ENCODE assay signal across 30 cellular contexts in the genomic region with DNA sequence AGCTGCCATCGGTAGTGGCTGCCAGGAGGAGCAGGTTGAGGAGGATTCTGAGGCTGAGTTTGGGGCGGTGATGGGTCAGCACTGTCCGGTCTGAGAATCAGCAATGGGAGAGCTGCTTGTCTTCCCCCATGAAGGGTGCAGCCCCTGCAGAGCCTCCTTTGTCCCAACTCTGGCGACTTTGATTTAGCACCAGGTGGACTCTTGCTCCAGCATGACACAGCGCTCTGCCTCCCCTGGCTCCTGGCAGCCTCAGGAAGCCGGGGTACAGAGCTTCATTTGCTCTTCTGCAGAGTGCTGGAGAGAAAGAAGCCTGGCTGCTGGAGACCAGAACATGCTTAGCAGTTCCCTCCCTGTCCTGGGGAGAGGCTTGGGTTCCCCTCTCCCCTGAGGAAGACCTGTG. TPM values are rescaled to one million over a fixed set of nuclear protein-coding genes. Genes with fewer than 3 reads are reported as not detected.
DNase-seq lines count a peak whose midpoint lies in the region; ATAC-seq, FAIRE-seq and TF ChIP-seq lines count a peak whose summit lies in the region.
"Had no signal": no experiment of that assay in that cellular context is flagged by ENCODE, and none has a peak within 500 bp of the region (broad histone marks: within the 10 kb centered on the region; RNA-seq: fewer than 3 reads in every experiment).

No MANE protein-coding gene starts in this region.

- H3K79me2 ChIP-seq in KMS-11 (ENCODE audit: insufficient read depth, low read depth) (peaks cover 9% of the 10 kb centered on the region; the same call in 1 of the 2 replicates), GM12878 (ENCODE audit: control insufficient read depth, insufficient read depth, low read length) (peaks cover 11% of the 10 kb centered on the region)

- H3K9me3 Mint-ChIP-seq in CD4-positive, alpha-beta memory T cell: no peaks in the 10 kb centered on the region
- no peaks in the 10 kb centered on the region for H3K9me3 Mint-ChIP-seq in nephron progenitor cell
- no peaks in the 10 kb centered on the region for H3K9me3 Mint-ChIP-seq in stimulated activated naive CD8-positive, alpha-beta T cell treated with anti-CD3 and anti-CD28 coated beads, Interleukin-15, amount 100 ng/mL, for 72 hours
- H3K9me3 Mint-ChIP-seq in activated CD4-positive, alpha-beta T cell treated with anti-CD3 and anti-CD28 coated beads, Interleukin-2, amount 10 ng/mL, durations not matched to agents 24 days and 14 days: no peaks in the 10 kb centered on the region
- H3K9me3 Mint-ChIP-seq: endodermal cell; immature natural killer cell; neural progenitor cell; T-helper 2 cell treated with Interferon-gamma antibody and Interleukin-4, amounts not matched to agents 5 μg/mL and 100 μg/mL, for 36 hours had no signal

- FAIRE-seq in GM12878 (lab: Jason Lieb, UNC): no peak
- FAIRE-seq: frontal cortex, H1 had no signal

- in situ Hi-C loops in GM12878 (cut with MboI): no loop called here

- CTCF ChIA-PET in CD4-positive, alpha-beta memory T cell (lab: Charles Lee; ENCODE audit: partially characterized antibody): interaction anchor here (1.4 to 10.7 kb wide), 3 partner anchors 17 to 37 kb away, joined by 4 to 184 read pairs (median 4); partner anchors contain the start of gene ZDHHC18
- CTCF ChIA-PET in GM12878 (lab: Yijun Ruan, JAX): interaction anchor here (1.3 to 3.1 kb wide), 8 partner anchors 8 to 238 kb away, joined by 4 to 28 read pairs (median 16); partner anchors contain the start of gene ZDHHC18

- peaks cover 29% of the 10 kb centered on the region for H3K4me1 ChIP-seq in CD4-positive, alpha-beta memory T cell (ENCODE audit: insufficient read depth, low read length)
- peaks cover 63% of the 10 kb centered on the region for H3K4me1 ChIP-seq in KMS-11 (ENCODE audit: low read depth, poor library complexity, severe bottlenecking)
- H3K4me1 ChIP-seq in GM12878 (ENCODE audit: control insufficient read depth, insufficient read depth, low read length): peaks cover 27% of the 10 kb centered on the region
- H3K4me1 ChIP-seq: breast epithelium, colonic mucosa, neural progenitor cell had no signal

- peak overlapping the region; percentile 88 to 97 (median 94) for H3K27ac Mint-ChIP-seq in CD4-positive, alpha-beta memory T cell
- peak overlapping the region; percentile 79 for H3K27ac Mint-ChIP-seq in nephron progenitor cell
- H3K27ac Mint-ChIP-seq in stimulated activated naive CD8-positive, alpha-beta T cell treated with anti-CD3 and anti-CD28 coated beads, Interleukin-15, amount 100 ng/mL, for 72 hours: no peak overlapping the region
- no peak overlapping the region for H3K27ac Mint-ChIP-seq in activated CD4-positive, alpha-beta T cell treated with anti-CD3 and anti-CD28 coated beads, Interleukin-2, amount 10 ng/mL, durations not matched to agents 24 days and 14 days
- H3K27ac Mint-ChIP-seq: endodermal cell; T-helper 2 cell treated with Interferon-gamma antibody and Interleukin-4, amounts not matched to agents 5 μg/mL and 100 μg/mL, for 36 hours had no signal

- no peak for TF ChIP-seq RAD21 in GM12878 (IDR thresholded peaks at IDR 0.05; ENCODE audit: insufficient read depth, low read depth, low read length)

- no peak overlapping the region for H3K4me3 Mint-ChIP-seq in CD4-positive, alpha-beta memory T cell
- no peak overlapping the region for H3K4me3 Mint-ChIP-seq in nephron progenitor cell
- H3K4me3 Mint-ChIP-seq in stimulated activated naive CD8-positive, alpha-beta T cell treated with anti-CD3 and anti-CD28 coated beads, Interleukin-15, amount 100 ng/mL, for 72 hours: no peak overlapping the region
- no peak overlapping the region for H3K4me3 Mint-ChIP-seq in activated CD4-positive, alpha-beta T cell treated with anti-CD3 and anti-CD28 coated beads, Interleukin-2, amount 10 ng/mL, durations not matched to agents 24 days and 14 days
- H3K4me3 Mint-ChIP-seq: endodermal cell; T-helper 2 cell treated with Interferon-gamma antibody and Interleukin-4, amounts not matched to agents 5 μg/mL and 100 μg/mL, for 36 hours had no signal

- POLR2A ChIA-PET in CD4-positive, alpha-beta memory T cell (lab: Charles Lee; ENCODE audit: partially characterized antibody): no interaction called here
- POLR2A ChIA-PET in GM12878 (lab: Charles Lee): interaction anchor here (0.8 to 2.8 kb wide), 3 partner anchors 11 to 27 kb away, joined by 8 to 22 read pairs (median 16); no protein-coding TSS in a partner anchor

- peaks cover 33 to 63% of the 10 kb centered on the region in 2 donors for H3K36me3 Mint-ChIP-seq in CD4-positive, alpha-beta memory T cell
- H3K36me3 Mint-ChIP-seq in nephron progenitor cell (ENCODE audit: low read depth): peaks cover 58% of the 10 kb centered on the region
- H3K36me3 Mint-ChIP-seq in activated CD4-positive, alpha-beta T cell treated with anti-CD3 and anti-CD28 coated beads, Interleukin-2, amount 10 ng/mL, durations not matched to agents 24 days and 14 days (ENCODE audit: low read depth): peaks cover 65% of the 10 kb centered on the region

- no peaks in the 10 kb centered on the region for H3K27me3 ChIP-seq in CD4-positive, alpha-beta memory T cell (ENCODE audit: insufficient read depth, low read length)
- H3K27me3 ChIP-seq in KMS-11 (ENCODE audit: insufficient read depth, low read depth) (no peaks in the 10 kb centered on the region), GM12878 (replicated peaks in 1 of 2; ENCODE audit: control insufficient read depth in 2 of 2, insufficient read depth in 2 of 2, low read length in 1 of 2) (no peaks in the 10 kb centered on the region)
- H3K27me3 ChIP-seq: breast epithelium, colonic mucosa, esophagus squamous epithelium, neural progenitor cell had no signal

- intact Hi-C loops in CD4-positive, alpha-beta memory T cell (cut with micrococcal nuclease): no loop called here
- intact Hi-C loops in GM12878 (cut with micrococcal nuclease; ENCODE audit: unreplicated experiment): loop anchor here (1.0 kb wide), 1 partner anchor 26 kb away; no protein-coding TSS in a partner anchor
- intact Hi-C loops in activated CD4-positive, alpha-beta T cell treated with anti-CD3 and anti-CD28 coated beads, Interleukin-2, amount 10 ng/mL, durations not matched to agents 24 days and 14 days (cut with micrococcal nuclease): no loop called here

- H3K9ac ChIP-seq in KMS-11 (peak overlapping the region; percentile 39; the same call in 1 of the 2 replicates), GM12878 (ENCODE audit: control insufficient read depth, insufficient read depth, low read length) (peak overlapping the region; percentile 69)
- H3K9ac ChIP-seq: neural progenitor cell had no signal

- RAD21 ChIA-PET in GM12878 (lab: Charles Lee; ENCODE audit: unreplicated experiment): interaction anchor here (1.8 to 3.1 kb wide), 4 partner anchors 10 to 52 kb away, joined by 4 to 28 read pairs (median 10); partner anchors contain the start of gene PIGV

- H2AFZ ChIP-seq in KMS-11 (ENCODE audit: low read depth): no peak overlapping the region
- H2AFZ ChIP-seq in GM12878 (ENCODE audit: control insufficient read depth, low read depth, low read length): no peak overlapping the region
- H2AFZ ChIP-seq: neural progenitor cell had no signal

- no peaks in the 10 kb centered on the region for H3K9me3 ChIP-seq in CD4-positive, alpha-beta memory T cell (ENCODE audit: control insufficient read depth in 1 of 2, low read length in 2 of 2)
- H3K9me3 ChIP-seq in GM12878 (replicated peaks; ENCODE audit: control insufficient read depth, insufficient read depth, low read length): no peaks in the 10 kb centered on the region
- H3K9me3 ChIP-seq: breast epithelium, colonic mucosa, esophagus squamous epithelium had no signal

- no peak for TF ChIP-seq POLR2A in GM12878 (IDR thresholded peaks at IDR 0.05; ENCODE audit: low read depth, low read length)

- H3K27me3 Mint-ChIP-seq in CD4-positive, alpha-beta memory T cell: no peaks in the 10 kb centered on the region
- H3K27me3 Mint-ChIP-seq in nephron progenitor cell (ENCODE audit: low read depth, poor library complexity): peaks cover 6% of the 10 kb centered on the region
- H3K27me3 Mint-ChIP-seq in stimulated activated naive CD8-positive, alpha-beta T cell treated with anti-CD3 and anti-CD28 coated beads, Interleukin-15, amount 100 ng/mL, for 72 hours: no peaks in the 10 kb centered on the region
- H3K27me3 Mint-ChIP-seq in activated CD4-positive, alpha-beta T cell treated with anti-CD3 and anti-CD28 coated beads, Interleukin-2, amount 10 ng/mL, durations not matched to agents 24 days and 14 days: no peaks in the 10 kb centered on the region

- peak overlapping the region; percentile 84 for H3K4me2 ChIP-seq in KMS-11
- H3K4me2 ChIP-seq in GM12878 (ENCODE audit: control insufficient read depth, insufficient read depth): peak overlapping the region; percentile 72
- H3K4me2 ChIP-seq: neural progenitor cell had no signal

- peak overlapping the region; percentile 90 for H3K27ac ChIP-seq in CD4-positive, alpha-beta memory T cell (ENCODE audit: low read depth, low read length)
- H3K27ac ChIP-seq in KMS-11 (peak overlapping the region; percentile 91), GM12878 (ENCODE audit: control insufficient read depth, insufficient read depth) (peak overlapping the region; percentile 96)
- H3K27ac ChIP-seq: colonic mucosa, HL-60, neural progenitor cell, VCaP had no signal

- DNase-seq in CD4-positive, alpha-beta memory T cell: no peak
- DNase-seq in GM12878 (ENCODE audit: low read depth, low spot score) (no peak), nephron progenitor cell (no peak), GOT3 (lab: John Stamatoyannopoulos, UW) (no peak)
- no peak for DNase-seq in stimulated activated naive CD8-positive, alpha-beta T cell treated with anti-CD3 and anti-CD28 coated beads, Interleukin-15, amount 100 ng/mL, for 72 hours
- no peak for DNase-seq in activated CD4-positive, alpha-beta T cell treated with anti-CD3 and anti-CD28 coated beads, Interleukin-2, amount 10 ng/mL, durations not matched to agents 24 days and 14 days
- DNase-seq: activated CD4-positive, alpha-beta T cell treated with anti-CD3 and anti-CD28 coated beads, Interleukin-2, amount 50 U/mL, for 1 hour; activated naive CD4-positive, alpha-beta T cell treated with Interleukin-2 at 50 U/mL for 16 hours; activated T-cell treated with anti-CD3 and anti-CD28 coated beads, Interleukin-2, amount 50 U/mL, for 1 hour; amniotic stem cell; colonic mucosa; DMS79 treated with DMSO at 0.1 percent for 48 hours; endodermal cell; esophagus squamous epithelium; hippocampal formation; immature natural killer cell; NCI-H1105 treated with DMSO at 0.1 percent for 48 hours; NCI-H2029; NCI-H2227 treated with DMSO at 0.1 percent for 48 hours; stimulated activated CD4-positive, alpha-beta T cell treated with anti-CD3 and anti-CD28 coated beads, Interleukin-15, amount 100 ng/mL, for 24 hours had no signal

- H4K20me1 ChIP-seq in KMS-11 (ENCODE audit: insufficient read depth) (no peaks in the 10 kb centered on the region), GM12878 (ENCODE audit: control insufficient read depth, insufficient read depth) (no peaks in the 10 kb centered on the region)

- TF ChIP-seq CTCF in KMS-11 (conservative IDR thresholded peaks at IDR 0.05; ENCODE audit: low read depth, low read length) (no peak), GM12878 (IDR thresholded peaks at IDR 0.05 in 2 of 3, conservative IDR thresholded peaks at IDR 0.05 in 1 of 3; ENCODE audit: control insufficient read depth in 2 of 3, extremely low read depth in 1 of 3, insufficient read depth in 1 of 3, low read depth in 3 of 3, low read length in 3 of 3) (no peak), nephron progenitor cell (IDR thresholded peaks at IDR 0.05) (no peak)

- H3K4me1 Mint-ChIP-seq in CD4-positive, alpha-beta memory T cell: peaks cover 18 to 46% (median 25%) of the 10 kb centered on the region in 4 donors
- no peaks in the 10 kb centered on the region for H3K4me1 Mint-ChIP-seq in nephron progenitor cell
- peaks cover 22% of the 10 kb centered on the region for H3K4me1 Mint-ChIP-seq in stimulated activated naive CD8-positive, alpha-beta T cell treated with anti-CD3 and anti-CD28 coated beads, Interleukin-15, amount 100 ng/mL, for 72 hours
- peaks cover 20% of the 10 kb centered on the region for H3K4me1 Mint-ChIP-seq in activated CD4-positive, alpha-beta T cell treated with anti-CD3 and anti-CD28 coated beads, Interleukin-2, amount 10 ng/mL, durations not matched to agents 24 days and 14 days
- H3K4me1 Mint-ChIP-seq: endodermal cell, neural progenitor cell had no signal

- peaks cover 34% of the 10 kb centered on the region for H3K36me3 ChIP-seq in CD4-positive, alpha-beta memory T cell (ENCODE audit: insufficient read depth, low read length)
- H3K36me3 ChIP-seq in KMS-11 (ENCODE audit: insufficient read depth) (no peaks in the 10 kb centered on the region), GM12878 (ENCODE audit: control insufficient read depth in 2 of 2, insufficient read depth in 2 of 2, low read length in 1 of 2) (peaks cover 12 to 35% of the 10 kb centered on the region in 2 experiments; a peak in 3 of 4 replicates)
- H3K36me3 ChIP-seq: neural progenitor cell had no signal

- SMC1A ChIA-PET in GM12878 (lab: Charles Lee; ENCODE audit: uncharacterized antibody, unreplicated experiment): interaction anchor here (1.4 to 3.1 kb wide), 6 partner anchors 8 to 51 kb away, joined by 3 to 24 read pairs (median 12); no protein-coding TSS in a partner anchor

- BruUV-seq in GM12878 (replicated peaks; lab: Mats Ljungman, UMichigan): no TSS peak

- H3K4me3 ChIP-seq in CD4-positive, alpha-beta memory T cell (ENCODE audit: low read length in 2 of 2): no peak overlapping the region
- no peak overlapping the region for H3K4me3 ChIP-seq in KMS-11 (IDR thresholded peaks at IDR 0.05; ENCODE audit: insufficient read depth, low read depth, low read length)
- H3K4me3 ChIP-seq in GM12878: no peak overlapping the region
- H3K4me3 ChIP-seq: breast epithelium, colonic mucosa, esophagus squamous epithelium, neural progenitor cell had no signal

- 91% methylated on average over 6 of the region's 6 CpGs for WGBS in GM12878 (ENCODE audit: insufficient coverage, insufficient replicate concordance, low lambda C conversion rate, missing lambda C conversion rate)

- ATAC-seq in GM12878 (no peak), HG03097 (IDR thresholded peaks at IDR 0.05; ENCODE audit: low FRiP score, unreplicated experiment) (no peak)
- no peak for ATAC-seq in stimulated activated naive CD8-positive, alpha-beta T cell treated with anti-CD3 and anti-CD28 coated beads, Interleukin-15, amount 100 ng/mL, for 72 hours
- ATAC-seq: sciatic nerve had no signal

- no peak for TF ChIP-seq EP300 in GM12878 (IDR thresholded peaks at IDR 0.05; ENCODE audit: borderline replicate concordance in 1 of 2, control insufficient read depth in 1 of 2, low read depth in 2 of 2, low read length in 2 of 2)

RNA-seq across cellular contexts. Expression of gene ZDHHC18, which starts 13.3 kb away (rescaled TPM):
- total RNA-seq in CD4-positive, alpha-beta memory T cell: 10 to 100 TPM; 54.9 to 56.4 TPM
- 10 to 100 TPM in 1 of 2 donors, 1 to 10 TPM in 1; 6.2 to 18.1 TPM for polyA plus RNA-seq in CD4-positive, alpha-beta memory T cell
- 51.2 and 54.8 TPM in 2 replicates for total RNA-seq in GM12878 (2013; cell fraction: nucleolus; rRNA removed)
- total RNA-seq in GM12878 (2014; rRNA removed) (22.0 and 25.0 TPM in 2 replicates), GM12878 (2014; rRNA removed; fragmentation: Illumina TruSeq; extraction: Trizol) (17.3 and 17.6 TPM in 2 replicates), GM12878 (2021) (34.4 and 35.9 TPM in 2 replicates)
- polyA plus RNA-seq in GM12878 (2011; ENCODE audit: low read depth): 7.9 TPM
- polyA plus RNA-seq in GM12878 (2011; rRNA removed) (41.8 and 81.2 TPM in 2 replicates), GM12878 (2014; fragmentation: Illumina TruSeq; extraction: Trizol) (31.7 and 39.1 TPM in 2 replicates), GM12878 (2014; fragmentation: Nextera tagmentation; extraction: Ambion mirVana) (1 to 10 TPM in 1 of 2 experiments, under 1 TPM in 1; 0.40 to 1.2 TPM), GM12878 (2014; rRNA removed) (40.7 and 42.7 TPM in 2 replicates), GM12878 (2016; fragmentation: Nextera tagmentation; extraction: Ambion mirVana) (1 to 10 TPM; 1.3 to 2.0 TPM)
- polyA plus RNA-seq in GM12878 (2011; cell fraction: cytosol; rRNA removed): 113 and 114 TPM in 2 replicates
- polyA plus RNA-seq in GM12878 (2011; cell fraction: nucleus; rRNA removed): 122 and 163 TPM in 2 replicates
- 30.3 and 34.7 TPM in 2 replicates for polyA plus RNA-seq in GM12878 (2012)
- 65.5 and 92.0 TPM in 2 replicates for polyA minus RNA-seq in GM12878 (2011; rRNA and poly(A)+ RNA removed)
- polyA minus RNA-seq in GM12878 (2011; cell fraction: cytosol; rRNA and poly(A)+ RNA removed): 22.5 and 32.2 TPM in 2 replicates
- polyA minus RNA-seq in GM12878 (2011; cell fraction: nucleus; rRNA and poly(A)+ RNA removed): 14.6 and 18.0 TPM in 2 replicates
- 75.9 and 77.3 TPM in 2 replicates for total RNA-seq in activated CD4-positive, alpha-beta T cell treated with anti-CD3 and anti-CD28 coated beads, Interleukin-2, amount 10 ng/mL, durations not matched to agents 24 days and 14 days

RNA-seq across cellular contexts. Expression of gene SFN, which starts 23.2 kb away (rescaled TPM):
- under 1 TPM; 0.76 to 0.83 TPM for total RNA-seq in CD4-positive, alpha-beta memory T cell
- not detected for polyA plus RNA-seq in CD4-positive, alpha-beta memory T cell
- total RNA-seq in GM12878 (2013; cell fraction: nucleolus; rRNA removed): 0.64 and 1.1 TPM in 2 replicates
- 2.0 and 2.7 TPM in 2 replicates for total RNA-seq in GM12878 (2014; rRNA removed)
- 1.7 and 2.1 TPM in 2 replicates for total RNA-seq in GM12878 (2014; rRNA removed; fragmentation: Illumina TruSeq; extraction: Trizol)
- total RNA-seq in GM12878 (2021): 2.9 and 4.1 TPM in 2 replicates
- polyA plus RNA-seq in GM12878 (2011; ENCODE audit: low read depth): 0.71 TPM
- polyA plus RNA-seq in GM12878 (2011; rRNA removed): 0.06 and 0.19 TPM in 2 replicates
- 0.10 and 0.13 TPM in 2 replicates for polyA plus RNA-seq in GM12878 (2011; cell fraction: cytosol; rRNA removed)
- 0.24 and 0.48 TPM in 2 replicates for polyA plus RNA-seq in GM12878 (2011; cell fraction: nucleus; rRNA removed)
- polyA plus RNA-seq in GM12878 (2012): 3.6 and 3.8 TPM in 2 replicates
- polyA plus RNA-seq in GM12878 (2014; fragmentation: Illumina TruSeq; extraction: Trizol): 0.14 and 1.2 TPM in 2 replicates
- polyA plus RNA-seq in GM12878 (2014; fragmentation: Nextera tagmentation; extraction: Ambion mirVana): under 1 TPM; 0.27 to 0.33 TPM
- 2.7 and 3.2 TPM in 2 replicates for polyA plus RNA-seq in GM12878 (2014; rRNA removed)
- polyA plus RNA-seq in GM12878 (2016; fragmentation: Nextera tagmentation; extraction: Ambion mirVana): under 1 TPM; 0.63 to 0.82 TPM
- polyA minus RNA-seq in GM12878 (2011; rRNA and poly(A)+ RNA removed): 0.26 TPM in 1 of 2 replicates, not detected in the other
- 3.7 and 4.8 TPM in 2 replicates for polyA minus RNA-seq in GM12878 (2011; cell fraction: cytosol; rRNA and poly(A)+ RNA removed)
- 0.85 and 1.3 TPM in 2 replicates for polyA minus RNA-seq in GM12878 (2011; cell fraction: nucleus; rRNA and poly(A)+ RNA removed)
- total RNA-seq in activated CD4-positive, alpha-beta T cell treated with anti-CD3 and anti-CD28 coated beads, Interleukin-2, amount 10 ng/mL, durations not matched to agents 24 days and 14 days: 0.24 and 0.47 TPM in 2 replicates
- polyA plus RNA-seq: immature natural killer cell had no signal

RNA-seq across cellular contexts. Expression of gene GPN2, which starts 50.3 kb away (rescaled TPM):
- total RNA-seq in CD4-positive, alpha-beta memory T cell: 10 to 100 TPM; 37.0 to 38.0 TPM
- 10 to 100 TPM; 15.3 to 18.8 TPM for polyA plus RNA-seq in CD4-positive, alpha-beta memory T cell
- total RNA-seq in GM12878 (2013; cell fraction: nucleolus; rRNA removed): 24.6 and 26.1 TPM in 2 replicates
- total RNA-seq in GM12878 (2014; rRNA removed) (17.6 and 20.6 TPM in 2 replicates), GM12878 (2014; rRNA removed; fragmentation: Illumina TruSeq; extraction: Trizol) (12.2 and 15.8 TPM in 2 replicates), GM12878 (2021) (41.1 and 47.8 TPM in 2 replicates)
- 13.2 TPM for polyA plus RNA-seq in GM12878 (2011; ENCODE audit: low read depth)
- polyA plus RNA-seq in GM12878 (2011; rRNA removed) (28.3 and 61.4 TPM in 2 replicates), GM12878 (2014; fragmentation: Illumina TruSeq; extraction: Trizol) (15.3 and 17.7 TPM in 2 replicates), GM12878 (2014; fragmentation: Nextera tagmentation; extraction: Ambion mirVana) (10 to 100 TPM in 1 of 2 experiments, 1 to 10 TPM in 1; 8.3 to 17.4 TPM), GM12878 (2014; rRNA removed) (28.9 and 32.7 TPM in 2 replicates), GM12878 (2016; fragmentation: Nextera tagmentation; extraction: Ambion mirVana) (10 to 100 TPM; 51.1 to 59.7 TPM)
- polyA plus RNA-seq in GM12878 (2011; cell fraction: cytosol; rRNA removed): 36.2 and 80.1 TPM in 2 replicates
- polyA plus RNA-seq in GM12878 (2011; cell fraction: nucleus; rRNA removed): 46.9 and 50.6 TPM in 2 replicates
- polyA plus RNA-seq in GM12878 (2012): 17.1 and 27.9 TPM in 2 replicates
- 57.9 and 58.4 TPM in 2 replicates for polyA minus RNA-seq in GM12878 (2011; rRNA and poly(A)+ RNA removed)
- 22.7 and 26.0 TPM in 2 replicates for polyA minus RNA-seq in GM12878 (2011; cell fraction: cytosol; rRNA and poly(A)+ RNA removed)
- polyA minus RNA-seq in GM12878 (2011; cell fraction: nucleus; rRNA and poly(A)+ RNA removed): 16.3 and 21.7 TPM in 2 replicates
- 41.8 and 47.1 TPM in 2 replicates for total RNA-seq in activated CD4-positive, alpha-beta T cell treated with anti-CD3 and anti-CD28 coated beads, Interleukin-2, amount 10 ng/mL, durations not matched to agents 24 days and 14 days

RNA-seq across cellular contexts. Expression of gene PIGV, which starts 52.0 kb away (rescaled TPM):
- 10 to 100 TPM; 17.7 to 18.2 TPM for total RNA-seq in CD4-positive, alpha-beta memory T cell
- 10 to 100 TPM in 1 of 2 donors, 1 to 10 TPM in 1; 7.9 to 13.2 TPM for polyA plus RNA-seq in CD4-positive, alpha-beta memory T cell
- total RNA-seq in GM12878 (2013; cell fraction: nucleolus; rRNA removed): 25.1 and 27.4 TPM in 2 replicates
- total RNA-seq in GM12878 (2014; rRNA removed): 13.5 and 15.4 TPM in 2 replicates
- total RNA-seq in GM12878 (2014; rRNA removed; fragmentation: Illumina TruSeq; extraction: Trizol): 10.9 and 11.1 TPM in 2 replicates
- 10.4 and 10.7 TPM in 2 replicates for total RNA-seq in GM12878 (2021)
- polyA plus RNA-seq in GM12878 (2011; ENCODE audit: low read depth): 8.8 TPM
- polyA plus RNA-seq in GM12878 (2011; rRNA removed): 11.0 and 17.3 TPM in 2 replicates
- polyA plus RNA-seq in GM12878 (2011; cell fraction: cytosol; rRNA removed): 18.7 and 19.3 TPM in 2 replicates
- 14.3 and 16.5 TPM in 2 replicates for polyA plus RNA-seq in GM12878 (2011; cell fraction: nucleus; rRNA removed)
- 12.6 and 14.0 TPM in 2 replicates for polyA plus RNA-seq in GM12878 (2012)
- polyA plus RNA-seq in GM12878 (2014; fragmentation: Illumina TruSeq; extraction: Trizol): 10.4 and 11.2 TPM in 2 replicates
- 10 to 100 TPM in 1 of 2 experiments, 1 to 10 TPM in 1; 8.8 to 12.8 TPM for polyA plus RNA-seq in GM12878 (2014; fragmentation: Nextera tagmentation; extraction: Ambion mirVana)
- 8.0 and 9.8 TPM in 2 replicates for polyA plus RNA-seq in GM12878 (2014; rRNA removed)
- polyA plus RNA-seq in GM12878 (2016; fragmentation: Nextera tagmentation; extraction: Ambion mirVana): 10 to 100 TPM; 15.8 to 18.1 TPM
- 17.5 and 26.6 TPM in 2 replicates for polyA minus RNA-seq in GM12878 (2011; rRNA and poly(A)+ RNA removed)
- polyA minus RNA-seq in GM12878 (2011; cell fraction: cytosol; rRNA and poly(A)+ RNA removed): 4.3 and 5.8 TPM in 2 replicates
- 11.5 and 19.5 TPM in 2 replicates for polyA minus RNA-seq in GM12878 (2011; cell fraction: nucleus; rRNA and poly(A)+ RNA removed)
- total RNA-seq in activated CD4-positive, alpha-beta T cell treated with anti-CD3 and anti-CD28 coated beads, Interleukin-2, amount 10 ng/mL, durations not matched to agents 24 days and 14 days: 15.2 and 16.0 TPM in 2 replicates

Comparison
In these comparisons a context has a peak if more than half of its experiments do, and no peak if none do; other contexts are left out.
1. H3K27ac Mint-ChIP-seq: peak in CD4-positive, alpha-beta memory T cell (7 of 7) and nephron progenitor cell (single experiment); none in stimulated activated naive CD8-positive, alpha-beta T cell treated with anti-CD3 and anti-CD28 coated beads, Interleukin-15, amount 100 ng/mL, for 72 hours (0 of 2) and activated CD4-positive, alpha-beta T cell treated with anti-CD3 and anti-CD28 coated beads, Interleukin-2, amount 10 ng/mL, durations not matched to agents 24 days and 14 days (single experiment).
2. Peak in every context shown above with its lines, with median percentiles within 50 percentile points of each other: H3K27ac ChIP-seq.